23 cellular contexts compared by ENCODE assay signal in genomic region chr1:110588486-110588885, GRCh38.
"Had no signal": no experiment of that assay in that cellular context is flagged by ENCODE, and none has a peak within 500 bp of the region (broad histone marks: within the 10 kb centered on the region; RNA-seq: fewer than 3 reads in every experiment).

No MANE protein-coding gene starts in this region.

- H3K4me3 ChIP-seq: stomach, suprapubic skin, thoracic aorta, thyroid gland, tibial artery, tibial nerve, transverse colon, upper lobe of left lung, upper lobe of right lung, uterus, vagina had no signal

- H3K27ac ChIP-seq: stomach, suprapubic skin, thoracic aorta, thyroid gland, tibial artery, tibial nerve, transverse colon, upper lobe of left lung, upper lobe of right lung, uterus, vagina had no signal

- H3K4me1 ChIP-seq: stomach, suprapubic skin, thyroid gland, tibial artery, tibial nerve, transverse colon, upper lobe of left lung, upper lobe of right lung, uterus, vagina had no signal

- H3K27me3 ChIP-seq: thyroid gland, tibial artery, tibial nerve, transverse colon, upper lobe of left lung, upper lobe of right lung, uterus, vagina had no signal

- H3K9me3 ChIP-seq: stomach, suprapubic skin, thoracic aorta, thyroid gland, tibial artery, tibial nerve, transverse colon, upper lobe of left lung, upper lobe of right lung, uterus, vagina had no signal

- H3K36me3 ChIP-seq: stomach, suprapubic skin, thoracic aorta, thyroid gland, tibial artery, tibial nerve, transverse colon, upper lobe of left lung, upper lobe of right lung, uterus, vagina had no signal

- DNase-seq: stimulated activated CD4-positive, alpha-beta T cell treated with anti-CD3 and anti-CD28 coated beads, Interleukin-2, amount 100 ng/mL, for 48 hours; stimulated activated CD4-positive, alpha-beta T cell treated with anti-CD3 and anti-CD28 coated beads, Interleukin-4, amount 100 ng/mL, for 1 hour; stimulated activated CD4-positive, alpha-beta T cell treated with anti-CD3 and anti-CD28 coated beads, Interleukin-4, amount 100 ng/mL, for 24 hours; stimulated activated CD4-positive, alpha-beta T cell treated with anti-CD3 and anti-CD28 coated beads, Interleukin-4, amount 100 ng/mL, for 4 hours; stimulated activated CD8-positive, alpha-beta memory T cell treated with anti-CD3 and anti-CD28 coated beads, Interleukin-4, amount 100 ng/mL, for 48 hours; stimulated activated naive B cell treated with anti-CD40 and anti-IgM and Interleukin-4, amounts not matched to agents 10 μg/mL and 1 μg/mL and 100 μg/mL, for 72 hours; stimulated activated naive CD4-positive, alpha-beta T cell; stimulated activated naive CD4-positive, alpha-beta T cell treated with Interleukin-2 at 50 U/mL for 16 hours; stimulated activated naive CD8-positive, alpha-beta T cell treated with anti-CD3 and anti-CD28 coated beads, Interleukin-15, amount 100 ng/mL, for 72 hours; stimulated activated naive CD8-positive, alpha-beta T cell treated with anti-CD3 and anti-CD28 coated beads, Interleukin-15, Interleukin-2, amounts not matched to agents 100 U/mL and 50 U/mL, for 24 hours; stomach; substantia nigra; thyroid gland; tibial artery; transverse colon; trophoblast cell; upper lobe of left lung; upper lobe of right lung; uterus had no signal
